ENCODE assay signal across 8 cellular contexts in genomic region chr2:217798743-217799552, GRCh38.
DNase-seq lines count a peak whose midpoint lies in the region; ATAC-seq, FAIRE-seq and TF ChIP-seq lines count a peak whose summit lies in the region.

No MANE protein-coding gene starts in this region.

- no peak overlapping the region for H3K4me2 ChIP-seq in PC-9

- H3K4me3 ChIP-seq in stomach smooth muscle (ENCODE audit: low read length in 2 of 2), result no peak overlapping the region
- H3K4me3 ChIP-seq in PC-9, result no peak overlapping the region
- H3K4me3 ChIP-seq in small intestine (ENCODE audit: low read depth in 1 of 2, low read length in 2 of 2), result no peak overlapping the region

- no peaks in the 10 kb centered on the region for H4K20me1 ChIP-seq in PC-9 (ENCODE audit: insufficient read depth)

- POLR2A ChIA-PET in PC-9 (lab: Charles Lee; ENCODE audit: unreplicated experiment), result no interaction called here

- peak overlapping the region; percentile 77 for H3K27ac ChIP-seq in stomach smooth muscle (ENCODE audit: low read length)
- H3K27ac ChIP-seq in PC-9, result no peak overlapping the region
- peak overlapping the region in 1 of 2 donors; percentile 25 for H3K27ac ChIP-seq in small intestine (ENCODE audit: low read depth in 1 of 2, low read length in 1 of 2)

- intact Hi-C loops in Right ventricle myocardium inferior (cut with DNase I), result no loop called here
- intact Hi-C loops in PC-9 (cut with micrococcal nuclease; ENCODE audit: unreplicated experiment), result no loop called here

- H3K9ac ChIP-seq in stomach smooth muscle (ENCODE audit: low read length in 2 of 2), result no peak overlapping the region

- in situ Hi-C loops in KBM-7 (cut with MboI; ENCODE audit: low pct_unique_long_range_greater_than_20kb, low sequenced_read_pairs), result loop anchor here (10.0 to 25.0 kb wide), 2 partner anchors 96 to 213 kb away; partner anchors contain the start of gene TNS1

- H3K9me3 ChIP-seq in stomach smooth muscle (ENCODE audit: control insufficient read depth in 2 of 2, low read length in 2 of 2) (no peaks in the 10 kb centered on the region), PC-9 (ENCODE audit: insufficient read depth, low read depth) (no peaks in the 10 kb centered on the region), small intestine (ENCODE audit: control insufficient read depth, low read depth) (no peaks in the 10 kb centered on the region)

- no peaks in the 10 kb centered on the region for H3K79me2 ChIP-seq in PC-9 (ENCODE audit: low read depth)

- peak; percentile 48 for ATAC-seq in GM19468 (IDR thresholded peaks at IDR 0.05; ENCODE audit: extremely low read depth, unreplicated experiment)
- ATAC-seq in Right ventricle myocardium inferior, result peak; percentile 8

- no TSS peak for BruUV-seq in PC-9 (replicated peaks; lab: Mats Ljungman, UMichigan)

- H3F3A ChIP-seq in PC-9 (ENCODE audit: insufficient read depth, low read depth), result no peaks in the 10 kb centered on the region

- H3K4me1 ChIP-seq in stomach smooth muscle (ENCODE audit: control insufficient read depth, insufficient read depth, low read length), result peaks cover 47% of the 10 kb centered on the region
- no peaks in the 10 kb centered on the region for H3K4me1 ChIP-seq in PC-9 (replicated peaks; ENCODE audit: insufficient read depth)
- no peaks in the 10 kb centered on the region for H3K4me1 ChIP-seq in small intestine (ENCODE audit: control insufficient read depth in 2 of 2, insufficient read depth in 1 of 2, low read depth in 1 of 2, low read length in 1 of 2)

- no peak overlapping the region for H2AFZ ChIP-seq in PC-9

- peak; percentile 92 for DNase-seq in KBM-7
- no peak for DNase-seq in Right ventricle myocardium inferior (ENCODE audit: missing footprints)
- DNase-seq in GM03348 (ENCODE audit: low spot score), result no peak
- no peak for DNase-seq in PC-9
- no peak for DNase-seq in small intestine
- no peak for DNase-seq in T-helper 2 cell

- TF ChIP-seq CTCF in PC-9 (conservative IDR thresholded peaks at IDR 0.05), result no peak

- 63 to 83% (median 70%) methylated on average over 14 of the region's 14 CpGs for WGBS in small intestine, 3 donors

- H3K27me3 ChIP-seq in stomach smooth muscle (ENCODE audit: control insufficient read depth in 1 of 2, insufficient read depth in 2 of 2, low read length in 2 of 2) (no peaks in the 10 kb centered on the region), PC-9 (ENCODE audit: insufficient read depth, low read depth) (no peaks in the 10 kb centered on the region), small intestine (ENCODE audit: control insufficient read depth in 2 of 2, insufficient read depth in 2 of 2, low read length in 2 of 2) (no peaks in the 10 kb centered on the region)

- H3K9me2 ChIP-seq in PC-9 (ENCODE audit: insufficient read depth), result no peaks in the 10 kb centered on the region

- H3K36me3 ChIP-seq in stomach smooth muscle (ENCODE audit: control insufficient read depth in 2 of 2, insufficient read depth in 2 of 2, low read length in 2 of 2) (peaks cover 33 to 40% of the 10 kb centered on the region in 2 donors), PC-9 (ENCODE audit: low read depth) (no peaks in the 10 kb centered on the region), small intestine (ENCODE audit: control insufficient read depth in 2 of 2, insufficient read depth in 2 of 2, low read length in 2 of 2) (no peaks in the 10 kb centered on the region)

- CTCF ChIA-PET in PC-9 (lab: Charles Lee), result no interaction called here

- FAIRE-seq in small intestine (lab: Jason Lieb, UNC), result no peak
